13 cellular contexts compared by ENCODE assay signal in genomic region chr7:37558320-37558719, GRCh38.
"Had no signal": no experiment of that assay in that cellular context is flagged by ENCODE, and none has a peak within 500 bp of the region (broad histone marks: within the 10 kb centered on the region; RNA-seq: fewer than 3 reads in every experiment).

No MANE protein-coding gene starts in this region.

- H3K36me3 ChIP-seq: neutrophil, pancreas, right lobe of liver, stomach, upper lobe of left lung had no signal

- DNase-seq: activated CD4-positive, CD25-positive, alpha-beta regulatory T cell treated with anti-CD3 and anti-CD28 coated beads, Interleukin-2, amount 50 U/mL, for 72 hours; activated gamma-delta T cell; effector memory CD4-positive, alpha-beta T cell; naive thymus-derived CD8-positive, alpha-beta T cell; pancreas; right lobe of liver; small intestine; stimulated activated CD4-positive, alpha-beta T cell treated with anti-CD3 and anti-CD28 coated beads, Interleukin-4, amount 100 ng/mL, for 24 hours; stomach; T-cell; upper lobe of left lung had no signal

- FAIRE-seq: pancreas, small intestine had no signal

- ATAC-seq: naive thymus-derived CD8-positive, alpha-beta T cell; pancreas; right lobe of liver; stimulated activated effector memory CD8-positive, alpha-beta T cell treated with anti-CD3 and anti-CD28 coated beads, Interleukin-12 subunit alpha, Interleukin-12 subunit beta, amount 100 ng/mL, for 72 hours; T-cell had no signal

- H3K27me3 ChIP-seq: neutrophil, pancreas, right lobe of liver, stomach, upper lobe of left lung had no signal

- H3K4me1 ChIP-seq: pancreas, right lobe of liver, stomach, upper lobe of left lung had no signal

- H3K4me3 ChIP-seq: pancreas, right lobe of liver, stomach, upper lobe of left lung had no signal

- H3K27ac ChIP-seq: neutrophil, pancreas, right lobe of liver, stomach, upper lobe of left lung had no signal

- H3K9me3 ChIP-seq: neutrophil, pancreas, right lobe of liver, upper lobe of left lung had no signal
